Comparison of ENCODE assay signal across 19 cellular contexts in genomic region chr15:36175781-36176211, GRCh38.
DNase-seq lines count a peak whose midpoint lies in the region; ATAC-seq and TF ChIP-seq lines count a peak whose summit lies in the region.
"Had no signal": no experiment of that assay in that cellular context is flagged by ENCODE, and none has a peak within 500 bp of the region (broad histone marks: within the 10 kb centered on the region; RNA-seq: fewer than 3 reads in every experiment).

No MANE protein-coding gene starts in this region.

- H3K27me3 Mint-ChIP-seq in T-helper 2 cell treated with Interferon-gamma antibody and Interleukin-4, amounts not matched to agents 5 μg/mL and 100 μg/mL, for 36 hours (ENCODE audit: low read depth): no peaks in the 10 kb centered on the region
- H3K27me3 Mint-ChIP-seq in HFFc6 (ENCODE audit: insufficient read depth): no peaks in the 10 kb centered on the region; the same call in none of the 2 replicates
- H3K27me3 Mint-ChIP-seq: activated T-cell treated with anti-CD3 and anti-CD28 coated beads, Interleukin-2, amount 50 U/mL, for 24 hours; naive thymus-derived CD4-positive, alpha-beta T cell had no signal

- H3K4me3 Mint-ChIP-seq in T-helper 2 cell treated with Interferon-gamma antibody and Interleukin-4, amounts not matched to agents 5 μg/mL and 100 μg/mL, for 36 hours: no peak overlapping the region
- no peak overlapping the region for H3K4me3 Mint-ChIP-seq in HFFc6
- H3K4me3 Mint-ChIP-seq: activated CD8-positive, alpha-beta T cell treated with anti-CD3 and anti-CD28 coated beads, Interleukin-2, amount 10 ng/mL, durations not matched to agents 7 days and 5 days; activated T-cell treated with anti-CD3 and anti-CD28 coated beads, Interleukin-2, amount 50 U/mL, for 24 hours; naive thymus-derived CD4-positive, alpha-beta T cell; stimulated activated effector memory CD8-positive, alpha-beta T cell treated with anti-CD3 and anti-CD28 coated beads, Interleukin-12 subunit alpha, Interleukin-12 subunit beta, amount 100 ng/mL, for 72 hours had no signal

- H3K27ac Mint-ChIP-seq in T-helper 2 cell treated with Interferon-gamma antibody and Interleukin-4, amounts not matched to agents 5 μg/mL and 100 μg/mL, for 36 hours: no peak overlapping the region
- H3K27ac Mint-ChIP-seq in HFFc6: no peak overlapping the region
- H3K27ac Mint-ChIP-seq: activated CD8-positive, alpha-beta T cell treated with anti-CD3 and anti-CD28 coated beads, Interleukin-2, amount 10 ng/mL, durations not matched to agents 7 days and 5 days; activated T-cell treated with anti-CD3 and anti-CD28 coated beads, Interleukin-2, amount 50 U/mL, for 24 hours; naive thymus-derived CD4-positive, alpha-beta T cell; stimulated activated effector memory CD8-positive, alpha-beta T cell treated with anti-CD3 and anti-CD28 coated beads, Interleukin-12 subunit alpha, Interleukin-12 subunit beta, amount 100 ng/mL, for 72 hours had no signal

- no peak for ATAC-seq in HG03571 (IDR thresholded peaks at IDR 0.05; ENCODE audit: unreplicated experiment)
- ATAC-seq: activated CD8-positive, alpha-beta T cell treated with anti-CD3 and anti-CD28 coated beads, Interleukin-2, amount 10 ng/mL, durations not matched to agents 7 days and 5 days; naive thymus-derived CD4-positive, alpha-beta T cell; stimulated activated effector memory CD8-positive, alpha-beta T cell treated with anti-CD3 and anti-CD28 coated beads, Interleukin-12 subunit alpha, Interleukin-12 subunit beta, amount 100 ng/mL, for 72 hours had no signal

- H3K27ac ChIP-seq in VCaP: peak overlapping the region; percentile 32
- H3K27ac ChIP-seq: parathyroid adenoma, Peyer's patch, thyroid gland had no signal

- TF ChIP-seq CTCF in VCaP (conservative IDR thresholded peaks at IDR 0.05) (no peak), HFFc6 (IDR thresholded peaks at IDR 0.05) (no peak)

- intact Hi-C loops in head of caudate nucleus (cut with DNase I): no loop called here

- no peaks in the 10 kb centered on the region for H3K9me3 Mint-ChIP-seq in T-helper 2 cell treated with Interferon-gamma antibody and Interleukin-4, amounts not matched to agents 5 μg/mL and 100 μg/mL, for 36 hours
- H3K9me3 Mint-ChIP-seq in HFFc6: no peaks in the 10 kb centered on the region
- H3K9me3 Mint-ChIP-seq: activated T-cell treated with anti-CD3 and anti-CD28 coated beads, Interleukin-2, amount 50 U/mL, for 24 hours had no signal

- peak; percentile 12 for DNase-seq in EH (ENCODE audit: low read depth)
- peak in 41 of 42 donors; percentile 10 to 84 (median 63) for DNase-seq in head of caudate nucleus
- DNase-seq in nucleus accumbens (lab: John Stamatoyannopoulos, UW): peak in 42 of 56 donors; percentile 0 to 73 (median 36)
- DNase-seq in T-helper 2 cell treated with Interferon-gamma antibody and Interleukin-4, amounts not matched to agents 5 μg/mL and 100 μg/mL, for 36 hours (ENCODE audit: low spot score): no peak
- no peak for DNase-seq in HFFc6
- DNase-seq in islet precursor cell: no peak
- DNase-seq: activated CD8-positive, alpha-beta T cell treated with anti-CD3 and anti-CD28 coated beads, Interleukin-2, amount 10 ng/mL, durations not matched to agents 7 days and 5 days; activated naive CD4-positive, alpha-beta T cell treated with anti-CD3 and anti-CD28 coated beads, Interleukin-2, amount 50 U/mL, for 16 hours; activated T-cell treated with anti-CD3 and anti-CD28 coated beads, Interleukin-2, amount 50 U/mL, for 24 hours; DMS53; naive thymus-derived CD4-positive, alpha-beta T cell; NCI-H187 treated with DMSO at 0.1 percent for 48 hours; NCI-H446; Peyer's patch; thyroid gland had no signal

- H3K4me1 Mint-ChIP-seq in T-helper 2 cell treated with Interferon-gamma antibody and Interleukin-4, amounts not matched to agents 5 μg/mL and 100 μg/mL, for 36 hours (ENCODE audit: low read depth): no peaks in the 10 kb centered on the region
- peaks cover 12% of the 10 kb centered on the region for H3K4me1 Mint-ChIP-seq in HFFc6 (ENCODE audit: low read depth)
- H3K4me1 Mint-ChIP-seq: stimulated activated effector memory CD8-positive, alpha-beta T cell treated with anti-CD3 and anti-CD28 coated beads, Interleukin-12 subunit alpha, Interleukin-12 subunit beta, amount 100 ng/mL, for 72 hours had no signal

- no peaks in the 10 kb centered on the region for H3K36me3 Mint-ChIP-seq in T-helper 2 cell treated with Interferon-gamma antibody and Interleukin-4, amounts not matched to agents 5 μg/mL and 100 μg/mL, for 36 hours (ENCODE audit: low read depth)
- no peaks in the 10 kb centered on the region for H3K36me3 Mint-ChIP-seq in HFFc6 (ENCODE audit: low read depth)
- H3K36me3 Mint-ChIP-seq: naive thymus-derived CD4-positive, alpha-beta T cell; stimulated activated effector memory CD8-positive, alpha-beta T cell treated with anti-CD3 and anti-CD28 coated beads, Interleukin-12 subunit alpha, Interleukin-12 subunit beta, amount 100 ng/mL, for 72 hours had no signal

Comparison
In these comparisons a context has a peak if more than half of its experiments do, and no peak if none do; other contexts are left out.
1. DNase-seq: peak in EH (single experiment), head of caudate nucleus (41 of 42) and nucleus accumbens (42 of 56); none in T-helper 2 cell treated with Interferon-gamma antibody and Interleukin-4, amounts not matched to agents 5 μg/mL and 100 μg/mL, for 36 hours (single experiment), HFFc6 (single experiment) and islet precursor cell (single experiment).